ENCODE assay signal across 1 cellular context in genomic region chr9:35831040-35831439, GRCh38.
TF ChIP-seq lines count a peak whose summit lies in the region.

No MANE protein-coding gene starts in this region.

TF ChIP-seq in HepG2, 621 proteins besides CTCF, POLR2A, EP300 and RAD21:
- TF ChIP-seq ZNF720 (CRISPR knock-in tag; IDR thresholded peaks at IDR 0.05) = no peak
- TF ChIP-seq, protein P1, sequence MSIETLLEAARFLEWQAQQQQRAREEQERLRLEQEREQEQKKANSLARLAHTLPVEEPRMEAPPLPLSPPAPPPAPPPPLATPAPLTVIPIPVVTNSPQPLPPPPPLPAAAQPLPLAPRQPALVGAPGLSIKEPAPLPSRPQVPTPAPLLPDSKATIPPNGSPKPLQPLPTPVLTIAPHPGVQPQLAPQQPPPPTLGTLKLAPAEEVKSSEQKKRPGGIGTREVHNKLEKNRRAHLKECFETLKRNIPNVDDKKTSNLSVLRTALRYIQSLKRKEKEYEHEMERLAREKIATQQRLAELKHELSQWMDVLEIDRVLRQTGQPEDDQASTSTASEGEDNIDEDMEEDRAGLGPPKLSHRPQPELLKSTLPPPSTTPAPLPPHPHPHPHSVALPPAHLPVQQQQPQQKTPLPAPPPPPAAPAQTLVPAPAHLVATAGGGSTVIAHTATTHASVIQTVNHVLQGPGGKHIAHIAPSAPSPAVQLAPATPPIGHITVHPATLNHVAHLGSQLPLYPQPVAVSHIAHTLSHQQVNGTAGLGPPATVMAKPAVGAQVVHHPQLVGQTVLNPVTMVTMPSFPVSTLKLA (IDR thresholded peaks at IDR 0.05) = peak; percentile 85
